Comparison of ENCODE assay signal across 21 cellular contexts in the genomic region with DNA sequence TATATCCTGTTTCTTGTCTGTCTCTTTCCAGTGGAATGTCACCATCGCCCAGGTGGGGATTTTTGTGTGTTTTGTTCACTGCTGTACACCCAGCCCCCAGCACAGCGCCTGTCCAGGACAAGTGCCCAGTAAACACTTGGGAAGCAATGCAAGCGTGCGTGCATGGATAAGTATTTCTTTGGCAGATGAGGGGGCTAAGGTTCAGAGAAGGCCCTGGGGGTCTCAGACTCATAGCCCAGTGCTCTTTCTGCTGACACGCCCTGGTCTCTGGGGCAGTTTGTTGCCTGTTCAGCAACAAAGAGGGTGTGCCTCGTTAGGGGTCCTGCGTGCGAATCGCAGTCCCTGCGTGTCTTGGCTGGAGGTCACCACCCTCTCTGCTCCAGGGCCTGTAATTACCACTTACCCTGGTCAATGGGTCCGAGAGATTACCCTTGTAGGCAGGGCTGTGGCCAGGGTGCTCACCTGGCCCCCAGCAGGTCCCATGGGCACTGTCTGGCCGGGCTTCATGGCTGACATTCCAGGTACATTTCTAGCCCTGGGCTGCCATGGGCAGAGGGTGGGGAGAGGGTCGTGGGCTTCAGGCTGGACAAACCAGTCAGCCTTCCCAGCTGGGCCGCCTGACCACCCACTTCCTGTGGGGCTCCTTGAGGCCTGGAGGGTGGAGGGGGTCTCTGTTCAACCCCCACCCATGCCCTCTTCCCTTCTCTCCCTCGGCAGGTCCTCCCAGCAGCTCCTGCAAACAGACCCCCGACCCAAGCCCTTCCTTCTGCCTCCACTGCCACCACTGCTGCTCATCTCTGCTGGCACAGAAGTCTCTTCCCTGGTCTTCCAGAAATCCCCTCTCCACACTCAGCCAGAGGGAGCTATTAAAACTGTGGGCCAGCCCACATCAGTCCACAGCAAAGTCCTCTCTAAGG.
DNase-seq lines count a peak whose midpoint lies in the region; TF ChIP-seq lines count a peak whose summit lies in the region.
"Had no signal": no experiment of that assay in that cellular context is flagged by ENCODE, and none has a peak within 500 bp of the region (broad histone marks: within the 10 kb centered on the region; RNA-seq: fewer than 3 reads in every experiment).

No MANE protein-coding gene starts in this region.

- H3K4me3 ChIP-seq in fibroblast of villous mesenchyme (ENCODE audit: low read depth, low read length) (no peak overlapping the region), neural progenitor cell (no peak overlapping the region), transverse colon (no peak overlapping the region)
- H3K4me3 ChIP-seq: GM23248 had no signal

- no peak for TF ChIP-seq POLR2A in transverse colon (IDR thresholded peaks at IDR 0.05)

- H3K4me1 ChIP-seq in neural progenitor cell (no peaks in the 10 kb centered on the region), transverse colon (peaks cover 14 to 48% (median 21%) of the 10 kb centered on the region in 4 donors)
- H3K4me1 ChIP-seq: parathyroid adenoma had no signal

- H3K4me2 ChIP-seq in neural progenitor cell: no peak overlapping the region

- no peak overlapping the region for H3K4me3 Mint-ChIP-seq in neural progenitor cell
- H3K4me3 Mint-ChIP-seq: activated naive CD8-positive, alpha-beta T cell; CD8-positive, alpha-beta T cell; IgD-negative memory B cell; memory B cell had no signal

- H3K79me2 ChIP-seq in neural progenitor cell (ENCODE audit: low read depth): no peaks in the 10 kb centered on the region
- H3K79me2 ChIP-seq: parathyroid adenoma had no signal

- H3K27ac Mint-ChIP-seq in neural progenitor cell: peak overlapping the region; percentile 89
- H3K27ac Mint-ChIP-seq: activated naive CD8-positive, alpha-beta T cell; CD8-positive, alpha-beta T cell; memory B cell had no signal

- H3K36me3 Mint-ChIP-seq in neural progenitor cell: no peaks in the 10 kb centered on the region
- H3K36me3 Mint-ChIP-seq: activated naive CD8-positive, alpha-beta T cell; CD8-positive, alpha-beta T cell; IgD-negative memory B cell; memory B cell had no signal

- H4K20me1 ChIP-seq in neural progenitor cell (ENCODE audit: low read depth): no peaks in the 10 kb centered on the region

- TF ChIP-seq EP300 in transverse colon (IDR thresholded peaks at IDR 0.05; ENCODE audit: low read depth): no peak

- intact Hi-C loops in transverse colon (cut with DNase I; ENCODE audit: low total_unique reads): no loop called here

- peaks cover 8% of the 10 kb centered on the region for H3K4me1 Mint-ChIP-seq in neural progenitor cell
- H3K4me1 Mint-ChIP-seq: IgD-negative memory B cell, memory B cell had no signal

- H3K27me3 Mint-ChIP-seq in neural progenitor cell (ENCODE audit: insufficient read depth, low read depth): peaks cover 11% of the 10 kb centered on the region
- H3K27me3 Mint-ChIP-seq: activated naive CD8-positive, alpha-beta T cell had no signal

- H3K36me3 ChIP-seq in neural progenitor cell (no peaks in the 10 kb centered on the region), transverse colon (no peaks in the 10 kb centered on the region)

- DNase-seq in DMS53 (lab: John Stamatoyannopoulos, UW) (peak; percentile 41), DMS53 treated with DMSO at 0.1 percent for 48 hours (lab: John Stamatoyannopoulos, UW; ENCODE audit: unreplicated experiment) (no peak), fibroblast of villous mesenchyme (ENCODE audit: low read depth) (peak; percentile 45), neural progenitor cell (ENCODE audit: low spot score) (no peak), transverse colon (no peak), NCI-H1092 (lab: John Stamatoyannopoulos, UW) (no peak), SKM-1 treated with dmso at 0.1 percent for 144 hours (lab: John Stamatoyannopoulos, UW; ENCODE audit: unreplicated experiment) (no peak), AG08396 (ENCODE audit: low spot score) (no peak)
- DNase-seq: activated CD4-positive, CD25-positive, alpha-beta regulatory T cell; activated CD8-positive, alpha-beta memory T cell treated with anti-CD3 and anti-CD28 coated beads, Interleukin-2, amount 50 U/mL, for 4 hours; CD8-positive, alpha-beta T cell; GM23248; NCI-H1092 treated with DMSO at 0.1 percent for 48 hours; NCI-H510A; OCI-M1; stimulated activated CD4-positive, alpha-beta T cell treated with anti-CD3 and anti-CD28 coated beads, Interleukin-4, amount 100 ng/mL, for 1 hour had no signal

- 73 to 100% methylated on average over 1 to 15 of the region's 16 CpGs for WGBS in transverse colon (ENCODE audit: low coverage in 1 of 2), 2 donors

- no peak overlapping the region for H2AFZ ChIP-seq in neural progenitor cell (replicated peaks)
- H2AFZ ChIP-seq: GM23248, parathyroid adenoma had no signal

- no peak overlapping the region for H3K9ac ChIP-seq in neural progenitor cell
- H3K9ac ChIP-seq: GM23248, parathyroid adenoma had no signal

- H3K27ac ChIP-seq in neural progenitor cell (no peak overlapping the region), transverse colon (peak overlapping the region; percentile 34 to 62 (median 55))
- H3K27ac ChIP-seq: 22Rv1, GM23248, parathyroid adenoma had no signal

- no peaks in the 10 kb centered on the region for H3F3A ChIP-seq in neural progenitor cell (ENCODE audit: low read depth)

- no peaks in the 10 kb centered on the region for H3K27me3 ChIP-seq in neural progenitor cell
- no peaks in the 10 kb centered on the region for H3K27me3 ChIP-seq in transverse colon

- TF ChIP-seq CTCF in fibroblast of villous mesenchyme (IDR thresholded peaks at IDR 0.05; ENCODE audit: insufficient read depth, low read depth, low read length) (no peak), neural progenitor cell (IDR thresholded peaks at IDR 0.05) (no peak), transverse colon (IDR thresholded peaks at IDR 0.05) (no peak)

- H3K9me3 ChIP-seq in neural progenitor cell (ENCODE audit: low read depth): no peaks in the 10 kb centered on the region
- H3K9me3 ChIP-seq in transverse colon: no peaks in the 10 kb centered on the region

- H3K9me3 Mint-ChIP-seq in neural progenitor cell: no peaks in the 10 kb centered on the region
- H3K9me3 Mint-ChIP-seq: CD8-positive, alpha-beta T cell; IgD-negative memory B cell; memory B cell had no signal

- in situ Hi-C loops in transverse colon (cut with MboI; ENCODE audit: low pct_ligation_motif_present in 1 of 4, low pct_unique_long_range_greater_than_20kb in 1 of 4, low sequenced_read_pairs in 3 of 4): loop anchor here in 1 of 4 donors (25.0 kb wide), 1 partner anchor 185 kb away; no protein-coding TSS in a partner anchor

Comparison
In these comparisons a context has a peak if more than half of its experiments do, and no peak if none do; other contexts are left out.
1. DNase-seq: peak in DMS53 (single experiment) and fibroblast of villous mesenchyme (single experiment); none in DMS53 treated with DMSO at 0.1 percent for 48 hours (single experiment), neural progenitor cell (single experiment), transverse colon (single experiment), NCI-H1092 (single experiment), SKM-1 treated with dmso at 0.1 percent for 144 hours (single experiment) and AG08396 (single experiment).